Comparison of ENCODE assay signal across 8 cellular contexts in genomic region chr3:12966847-12967750, GRCh38.
DNase-seq lines count a peak whose midpoint lies in the region; ATAC-seq and TF ChIP-seq lines count a peak whose summit lies in the region.

No MANE protein-coding gene starts in this region.

- H3K9me3 ChIP-seq in HEK293 (ENCODE audit: control insufficient read depth, insufficient read depth, low read depth, low read length), result no peaks in the 10 kb centered on the region
- H3K9me3 ChIP-seq in Panc1 (ENCODE audit: control insufficient read depth, insufficient read depth, low read depth, low read length), result no peaks in the 10 kb centered on the region
- no peaks in the 10 kb centered on the region for H3K9me3 ChIP-seq in mononuclear cell (ENCODE audit: low read depth, low read length)
- no peaks in the 10 kb centered on the region for H3K9me3 ChIP-seq in Karpas-422 (ENCODE audit: low read length)

- H2AFZ ChIP-seq in Karpas-422 (ENCODE audit: low read length), result no peak overlapping the region

- CTCF ChIA-PET in HEK293 (lab: Yijun Ruan, JAX), result interaction anchor here (1.9 kb wide), 1 partner anchor 125 kb away, joined by 5 read pairs; the partner anchor contains the start of gene RPL32
- CTCF ChIA-PET in Panc1 (lab: Charles Lee), result interaction anchor here (0.6 kb wide), 1 partner anchor 78 kb away, joined by 5 read pairs; no protein-coding TSS in a partner anchor

- H3K27ac ChIP-seq in HEK293 (ENCODE audit: extremely low read depth, low read depth, low read length) (peak overlapping the region; percentile 51; the same call in 1 of the 2 replicates), Panc1 (ENCODE audit: low read length) (no peak overlapping the region), urinary bladder (ENCODE audit: low read depth) (peak overlapping the region; percentile 15), Karpas-422 (ENCODE audit: low read length) (no peak overlapping the region)

- peak; percentile 25; the same call in 1 of the 2 replicates for TF ChIP-seq CTCF in HEK293 (tag by site-specific recombination; IDR thresholded peaks at IDR 0.05)
- TF ChIP-seq CTCF in Panc1 (IDR thresholded peaks at IDR 0.05), result no peak

- 2% methylated on average over 75 of the region's 75 CpGs for WGBS in urinary bladder

- no peak overlapping the region for H3K4me2 ChIP-seq in Karpas-422 (ENCODE audit: low read depth, low read length, poor library complexity, severe bottlenecking)

- H3K79me2 ChIP-seq in Karpas-422 (ENCODE audit: low read length), result no peaks in the 10 kb centered on the region

- H3K9me2 ChIP-seq in Karpas-422 (replicated peaks; ENCODE audit: insufficient read depth, low read length), result no peaks in the 10 kb centered on the region

- ATAC-seq in Panc1, result peak; percentile 55

- in situ Hi-C loops in Panc1 (cut with HindIII; ENCODE audit: low pct_unique_long_range_greater_than_20kb, low sequenced_read_pairs), result no loop called here

- H3K4me1 ChIP-seq in HEK293 (ENCODE audit: control insufficient read depth, insufficient read depth, low read length) (peaks cover 7% of the 10 kb centered on the region), Panc1 (ENCODE audit: control insufficient read depth, insufficient read depth, low read length) (peaks cover 4% of the 10 kb centered on the region; the same call in 1 of the 2 replicates), mononuclear cell (ENCODE audit: insufficient read depth, low read length) (peaks cover 72% of the 10 kb centered on the region), urinary bladder (ENCODE audit: insufficient read depth) (no peaks in the 10 kb centered on the region), Karpas-422 (ENCODE audit: low read length) (no peaks in the 10 kb centered on the region)

- DNase-seq in GM03348 (ENCODE audit: low spot score), result peak; percentile 45
- no peak for DNase-seq in Panc1 (ENCODE audit: low read depth, low spot score)
- DNase-seq in dermis blood vessel endothelial cell, result peak; percentile 32
- no peak for DNase-seq in NCI-H1105 treated with DMSO at 0.1 percent for 48 hours (lab: John Stamatoyannopoulos, UW)
- no peak for DNase-seq in Karpas-422

- peaks cover 0 to 7% of the 10 kb centered on the region in 2 experiments; a peak in 1 of 3 replicates for H3K36me3 ChIP-seq in HEK293 (ENCODE audit: control insufficient read depth in 2 of 2, insufficient read depth in 1 of 2, low read length in 2 of 2)
- no peaks in the 10 kb centered on the region for H3K36me3 ChIP-seq in Panc1 (ENCODE audit: control insufficient read depth, insufficient read depth, low read length)
- H3K36me3 ChIP-seq in urinary bladder (ENCODE audit: insufficient read depth), result no peaks in the 10 kb centered on the region
- no peaks in the 10 kb centered on the region for H3K36me3 ChIP-seq in Karpas-422 (ENCODE audit: insufficient read depth, low read length)

- no peaks in the 10 kb centered on the region for H3K27me3 ChIP-seq in Panc1 (ENCODE audit: control insufficient read depth, insufficient read depth, low read length)
- no peaks in the 10 kb centered on the region for H3K27me3 ChIP-seq in mononuclear cell (ENCODE audit: insufficient read depth, low read length)
- H3K27me3 ChIP-seq in Karpas-422 (ENCODE audit: low read length), result no peaks in the 10 kb centered on the region

- H3K9ac ChIP-seq in Karpas-422 (ENCODE audit: low read length), result no peak overlapping the region

- BruUV-seq in Panc1 (replicated peaks; lab: Mats Ljungman, UMichigan), result no TSS peak

- intact Hi-C loops in Panc1 (cut with micrococcal nuclease; ENCODE audit: unreplicated experiment), result no loop called here

- H3K4me3 ChIP-seq in HEK293 (ENCODE audit: low read depth, low read length) (peak overlapping the region; percentile 74), Panc1 (ENCODE audit: low read depth in 2 of 2, low read length in 2 of 2) (peak overlapping the region; percentile 57 to 67), mononuclear cell (ENCODE audit: low read length) (peak overlapping the region; percentile 24), urinary bladder (ENCODE audit: low read depth, low read length) (peak overlapping the region; percentile 78), Karpas-422 (ENCODE audit: low read length) (no peak overlapping the region)

- POLR2A ChIA-PET in HEK293 (lab: Yijun Ruan, JAX), result interaction anchor here (0.6 to 1.9 kb wide), 11 partner anchors 9 to 485 kb away, joined by 3 to 6 read pairs (median 3); partner anchors contain the start of gene RPL32
- POLR2A ChIA-PET in Panc1 (lab: Charles Lee), result interaction anchor here (0.6 to 0.7 kb wide), 2 partner anchors 23 to 487 kb away, joined by 3 to 8 read pairs; no protein-coding TSS in a partner anchor

- H4K20me1 ChIP-seq in Karpas-422 (ENCODE audit: insufficient read depth, low read depth, low read length), result peaks cover 53% of the 10 kb centered on the region; the same call in 1 of the 2 replicates

TF ChIP-seq in HEK293, 187 proteins besides CTCF, POLR2A, EP300 and RAD21 (continues in another document):
- peak; percentile 45; the same call in 1 of the 2 replicates for TF ChIP-seq KLF1 (tag by site-specific recombination; IDR thresholded peaks at IDR 0.05)
- TF ChIP-seq ZNF280D (tag by site-specific recombination; IDR thresholded peaks at IDR 0.05), result no peak
- no peak for TF ChIP-seq ZNF514 (tag by site-specific recombination; IDR thresholded peaks at IDR 0.05)
- peak; percentile 8; the same call in 1 of the 2 replicates for TF ChIP-seq GLIS1 (tag by site-specific recombination; IDR thresholded peaks at IDR 0.05)
- peak; percentile 51 for TF ChIP-seq ZBTB17 (tag by site-specific recombination; IDR thresholded peaks at IDR 0.05)
- peak; percentile 81 for TF ChIP-seq KLF10 (tag by site-specific recombination; IDR thresholded peaks at IDR 0.05)
- peak; percentile 26; the same call in 1 of the 2 replicates for TF ChIP-seq BCL11B (tag by site-specific recombination; IDR thresholded peaks at IDR 0.05; ENCODE audit: low read depth)
- no peak for TF ChIP-seq ZNF513 (tag by site-specific recombination; IDR thresholded peaks at IDR 0.05)
- peak; percentile 82 for TF ChIP-seq ZNF398 (tag by site-specific recombination; IDR thresholded peaks at IDR 0.05)
- no peak for TF ChIP-seq YY1 (tag by site-specific recombination; IDR thresholded peaks at IDR 0.05)
- TF ChIP-seq INSM2 (tag by site-specific recombination; IDR thresholded peaks at IDR 0.05), result no peak

Comparison
In these comparisons a context has a peak if more than half of its experiments do, and no peak if none do; other contexts are left out.
1. DNase-seq: peak in GM03348 (single experiment) and dermis blood vessel endothelial cell (single experiment); none in Panc1 (single experiment), NCI-H1105 treated with DMSO at 0.1 percent for 48 hours (single experiment) and Karpas-422 (single experiment).
2. H3K27ac ChIP-seq: peak in HEK293 (single experiment) and urinary bladder (single experiment); none in Panc1 (single experiment) and Karpas-422 (single experiment).